Comparison of ENCODE assay signal across 8 cellular contexts in genomic region chr1:59150537-59151386, GRCh38.
A peak's percentile ranks its signal among the peaks of the same experiment; 100 is the strongest.
DNase-seq lines count a peak whose midpoint lies in the region; ATAC-seq and TF ChIP-seq lines count a peak whose summit lies in the region.

No MANE protein-coding gene starts in this region.

- TF ChIP-seq POLR2A in tibial nerve (IDR thresholded peaks at IDR 0.05) = no peak

- H3K9me3 Mint-ChIP-seq in naive thymus-derived CD8-positive, alpha-beta T cell = no peaks in the 10 kb centered on the region

- ATAC-seq in HG02798 (IDR thresholded peaks at IDR 0.05; ENCODE audit: poor library complexity, unreplicated experiment) = peak; percentile 67
- no peak for ATAC-seq in naive thymus-derived CD8-positive, alpha-beta T cell

- no peaks in the 10 kb centered on the region for H3K27me3 ChIP-seq in tibial nerve

- peak overlapping the region in 3 of 4 donors; percentile 58 to 67 (median 62) for H3K27ac ChIP-seq in tibial nerve

- H3K4me3 ChIP-seq in choroid plexus epithelial cell (ENCODE audit: low read depth, low read length) (no peak overlapping the region), tibial nerve (peak overlapping the region in 2 of 4 donors; percentile 8)

- TF ChIP-seq EP300 in tibial nerve (IDR thresholded peaks at IDR 0.05) = peak in 1 of 2 donors; percentile 81

- H3K27ac Mint-ChIP-seq in naive thymus-derived CD8-positive, alpha-beta T cell = peak overlapping the region in 2 of 10 donors; percentile 7 to 51

- H3K4me1 ChIP-seq in tibial nerve = peaks cover 0 to 40% (median 11%) of the 10 kb centered on the region in 4 donors

- H3K36me3 Mint-ChIP-seq in naive thymus-derived CD8-positive, alpha-beta T cell = no peaks in the 10 kb centered on the region

- no peak overlapping the region for H3K4me3 Mint-ChIP-seq in naive thymus-derived CD8-positive, alpha-beta T cell

- peak; percentile 15 for DNase-seq in stimulated activated CD4-positive, alpha-beta T cell treated with anti-CD3 and anti-CD28 coated beads, Interleukin-1b, Interleukin-23, amount 100 ng/mL, for 48 hours
- no peak for DNase-seq in stimulated activated CD4-positive, alpha-beta T cell treated with anti-CD3 and anti-CD28 coated beads, Interleukin-4, amount 100 ng/mL, for 1 hour
- DNase-seq in NCI-H69 (lab: John Stamatoyannopoulos, UW) (peak; percentile 62), choroid plexus epithelial cell (ENCODE audit: low read depth) (peak; percentile 95), lung microvascular endothelial cell (ENCODE audit: low read depth in 2 of 2) (peak; percentile 79 to 98), tibial nerve (ENCODE audit: low spot score in 2 of 2) (peak; percentile 65 to 74)
- DNase-seq in naive thymus-derived CD8-positive, alpha-beta T cell = no peak

- POLR2A ChIA-PET in naive thymus-derived CD8-positive, alpha-beta T cell (lab: Charles Lee) = no interaction called here

- TF ChIP-seq CTCF in choroid plexus epithelial cell (conservative IDR thresholded peaks at IDR 0.05; ENCODE audit: low read depth, low read length) (peak; percentile 5), tibial nerve (IDR thresholded peaks at IDR 0.05) (peak in 1 of 5 experiments; percentile 22)

- peaks cover 0 to 1% (median 0%) of the 10 kb centered on the region in 5 donors for H3K27me3 Mint-ChIP-seq in naive thymus-derived CD8-positive, alpha-beta T cell

- peaks cover 9 to 17% (median 15%) of the 10 kb centered on the region in 4 donors for H3K4me1 Mint-ChIP-seq in naive thymus-derived CD8-positive, alpha-beta T cell

- no peaks in the 10 kb centered on the region for H3K36me3 ChIP-seq in tibial nerve

- no peaks in the 10 kb centered on the region for H3K9me3 ChIP-seq in tibial nerve

- 16 to 28% methylated on average over 4 of the region's 4 CpGs for WGBS in tibial nerve, 2 donors

Comparison
In these comparisons a context has a peak if more than half of its experiments do, and no peak if none do; other contexts are left out.
1. DNase-seq: peak in stimulated activated CD4-positive, alpha-beta T cell treated with anti-CD3 and anti-CD28 coated beads, Interleukin-1b, Interleukin-23, amount 100 ng/mL, for 48 hours (single experiment), NCI-H69 (single experiment), choroid plexus epithelial cell (single experiment), lung microvascular endothelial cell (2 of 2) and tibial nerve (2 of 2); none in stimulated activated CD4-positive, alpha-beta T cell treated with anti-CD3 and anti-CD28 coated beads, Interleukin-4, amount 100 ng/mL, for 1 hour (single experiment) and naive thymus-derived CD8-positive, alpha-beta T cell (0 of 10).